1 cellular context compared by ENCODE assay signal in the genomic region with DNA sequence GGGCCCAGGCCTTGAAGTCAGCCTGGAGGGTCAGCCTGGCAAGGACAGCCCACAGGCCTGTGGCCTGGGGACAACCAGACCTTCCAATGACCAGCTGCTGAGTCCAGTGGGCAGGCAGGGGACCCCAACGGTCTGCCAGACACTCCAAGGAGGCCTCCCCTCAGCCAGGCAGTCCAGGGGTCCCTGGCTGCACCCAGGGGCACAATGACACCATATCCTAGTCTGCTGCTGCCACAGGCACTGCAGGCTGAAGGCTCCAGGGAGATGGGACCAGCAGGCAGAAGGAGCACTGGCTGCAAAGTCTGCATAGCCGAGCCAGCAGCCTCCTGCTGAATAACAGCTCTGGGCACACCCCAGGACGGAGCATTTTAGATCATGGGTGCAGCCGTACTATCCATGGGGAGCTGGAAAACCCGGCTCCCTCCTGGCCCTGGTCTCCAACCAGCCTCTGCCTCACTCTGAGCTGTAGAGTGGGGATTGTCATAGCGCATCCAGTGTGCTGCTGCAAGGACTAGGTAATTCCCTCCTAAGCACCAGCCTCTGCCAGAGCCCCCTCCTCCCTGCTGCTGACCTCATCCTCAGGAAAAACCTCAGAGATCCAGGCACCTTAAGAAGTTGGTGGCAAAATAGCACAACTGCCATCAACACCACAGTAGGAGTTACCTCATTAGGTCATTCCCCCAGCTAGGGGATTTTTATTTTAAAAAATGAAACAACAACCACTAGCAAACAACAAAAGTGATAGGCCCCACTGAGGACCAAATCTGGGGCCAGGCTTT.
TF ChIP-seq lines count a peak whose summit lies in the region.

No MANE protein-coding gene starts in this region.

TF ChIP-seq in K562, 482 proteins besides CTCF, POLR2A, EP300 and RAD21 (continues in another document):
- TF ChIP-seq, protein P1, sequence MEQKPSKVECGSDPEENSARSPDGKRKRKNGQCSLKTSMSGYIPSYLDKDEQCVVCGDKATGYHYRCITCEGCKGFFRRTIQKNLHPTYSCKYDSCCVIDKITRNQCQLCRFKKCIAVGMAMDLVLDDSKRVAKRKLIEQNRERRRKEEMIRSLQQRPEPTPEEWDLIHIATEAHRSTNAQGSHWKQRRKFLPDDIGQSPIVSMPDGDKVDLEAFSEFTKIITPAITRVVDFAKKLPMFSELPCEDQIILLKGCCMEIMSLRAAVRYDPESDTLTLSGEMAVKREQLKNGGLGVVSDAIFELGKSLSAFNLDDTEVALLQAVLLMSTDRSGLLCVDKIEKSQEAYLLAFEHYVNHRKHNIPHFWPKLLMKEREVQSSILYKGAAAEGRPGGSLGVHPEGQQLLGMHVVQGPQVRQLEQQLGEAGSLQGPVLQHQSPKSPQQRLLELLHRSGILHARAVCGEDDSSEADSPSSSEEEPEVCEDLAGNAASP (IDR thresholded peaks at IDR 0.05), result no peak
- TF ChIP-seq ETV6 (IDR thresholded peaks at IDR 0.05; ENCODE audit: borderline replicate concordance in 1 of 2, low read depth in 2 of 2, low read length in 1 of 2) (no peak), ETV6 (CRISPR knock-in tag; IDR thresholded peaks at IDR 0.05; ENCODE audit: borderline replicate concordance) (no peak), MCM7 (IDR thresholded peaks at IDR 0.05) (no peak), ZNF146 (CRISPR knock-in tag; IDR thresholded peaks at IDR 0.05; ENCODE audit: unreplicated experiment) (no peak), ZNF239 (CRISPR knock-in tag; IDR thresholded peaks at IDR 0.05) (no peak), ZNF707 (CRISPR knock-in tag; conservative IDR thresholded peaks at IDR 0.05) (no peak), RFX5 (IDR thresholded peaks at IDR 0.05; ENCODE audit: low read depth, low read length) (no peak), MAFF (IDR thresholded peaks at IDR 0.05; ENCODE audit: low read length) (no peak), MEF2D (tag; conservative IDR thresholded peaks at IDR 0.05; ENCODE audit: low read depth) (no peak), ZNF124 (CRISPR knock-in tag; IDR thresholded peaks at IDR 0.05) (no peak), ZNF77 (CRISPR knock-in tag; IDR thresholded peaks at IDR 0.05) (no peak), FOXM1 (IDR thresholded peaks at IDR 0.05; ENCODE audit: low read depth) (no peak), FOXM1 (CRISPR knock-in tag; IDR thresholded peaks at IDR 0.05; ENCODE audit: low read depth) (no peak), NELFE (IDR thresholded peaks at IDR 0.05; ENCODE audit: insufficient read depth, insufficient read length) (no peak), SNIP1 (IDR thresholded peaks at IDR 0.05; ENCODE audit: low read depth) (no peak), GTF2A2 (tag; IDR thresholded peaks at IDR 0.05) (no peak), ZNF274 (IDR thresholded peaks at IDR 0.05; ENCODE audit: borderline replicate concordance, low read depth, low read length) (no peak), TCFL5 (CRISPR knock-in tag; conservative IDR thresholded peaks at IDR 0.05) (no peak), JUND (IDR thresholded peaks at IDR 0.05; ENCODE audit: borderline replicate concordance, low read depth, low read length) (peak; percentile 29; the same call in 1 of the 2 replicates), JUND (tag; IDR thresholded peaks at IDR 0.05; ENCODE audit: borderline replicate concordance, low read depth, low read length) (no peak), ZBTB7A (IDR thresholded peaks at IDR 0.05; ENCODE audit: borderline replicate concordance, control insufficient read depth, low read depth, low read length) (no peak), DDX20 (tag; IDR thresholded peaks at IDR 0.05; ENCODE audit: low read depth) (no peak), SP2 (IDR thresholded peaks at IDR 0.05; ENCODE audit: extremely low read depth, low read depth, low read length, poor library complexity, severe bottlenecking) (no peak), ZNF347 (CRISPR knock-in tag; IDR thresholded peaks at IDR 0.05; ENCODE audit: low read depth) (no peak), CAMTA2 (CRISPR knock-in tag; conservative IDR thresholded peaks at IDR 0.05) (no peak), POLR3A (IDR thresholded peaks at IDR 0.05; ENCODE audit: borderline replicate concordance, extremely low read depth, insufficient read depth, insufficient read length) (no peak)
- TF ChIP-seq, protein P2, sequence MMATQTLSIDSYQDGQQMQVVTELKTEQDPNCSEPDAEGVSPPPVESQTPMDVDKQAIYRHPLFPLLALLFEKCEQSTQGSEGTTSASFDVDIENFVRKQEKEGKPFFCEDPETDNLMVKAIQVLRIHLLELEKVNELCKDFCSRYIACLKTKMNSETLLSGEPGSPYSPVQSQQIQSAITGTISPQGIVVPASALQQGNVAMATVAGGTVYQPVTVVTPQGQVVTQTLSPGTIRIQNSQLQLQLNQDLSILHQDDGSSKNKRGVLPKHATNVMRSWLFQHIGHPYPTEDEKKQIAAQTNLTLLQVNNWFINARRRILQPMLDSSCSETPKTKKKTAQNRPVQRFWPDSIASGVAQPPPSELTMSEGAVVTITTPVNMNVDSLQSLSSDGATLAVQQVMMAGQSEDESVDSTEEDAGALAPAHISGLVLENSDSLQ (IDR thresholded peaks at IDR 0.05), result no peak
- TF ChIP-seq, protein P3, sequence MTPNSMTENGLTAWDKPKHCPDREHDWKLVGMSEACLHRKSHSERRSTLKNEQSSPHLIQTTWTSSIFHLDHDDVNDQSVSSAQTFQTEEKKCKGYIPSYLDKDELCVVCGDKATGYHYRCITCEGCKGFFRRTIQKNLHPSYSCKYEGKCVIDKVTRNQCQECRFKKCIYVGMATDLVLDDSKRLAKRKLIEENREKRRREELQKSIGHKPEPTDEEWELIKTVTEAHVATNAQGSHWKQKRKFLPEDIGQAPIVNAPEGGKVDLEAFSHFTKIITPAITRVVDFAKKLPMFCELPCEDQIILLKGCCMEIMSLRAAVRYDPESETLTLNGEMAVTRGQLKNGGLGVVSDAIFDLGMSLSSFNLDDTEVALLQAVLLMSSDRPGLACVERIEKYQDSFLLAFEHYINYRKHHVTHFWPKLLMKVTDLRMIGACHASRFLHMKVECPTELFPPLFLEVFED (CRISPR knock-in tag; conservative IDR thresholded peaks at IDR 0.05), result no peak
- TF ChIP-seq, protein P4, sequence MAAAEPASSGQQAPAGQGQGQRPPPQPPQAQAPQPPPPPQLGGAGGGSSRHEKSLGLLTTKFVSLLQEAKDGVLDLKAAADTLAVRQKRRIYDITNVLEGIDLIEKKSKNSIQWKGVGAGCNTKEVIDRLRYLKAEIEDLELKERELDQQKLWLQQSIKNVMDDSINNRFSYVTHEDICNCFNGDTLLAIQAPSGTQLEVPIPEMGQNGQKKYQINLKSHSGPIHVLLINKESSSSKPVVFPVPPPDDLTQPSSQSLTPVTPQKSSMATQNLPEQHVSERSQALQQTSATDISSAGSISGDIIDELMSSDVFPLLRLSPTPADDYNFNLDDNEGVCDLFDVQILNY (CRISPR knock-in tag; IDR thresholded peaks at IDR 0.05), result 0 out of 2 replicates have a peak, but pooled peaks have one; percentile 22
- TF ChIP-seq, protein P5, sequence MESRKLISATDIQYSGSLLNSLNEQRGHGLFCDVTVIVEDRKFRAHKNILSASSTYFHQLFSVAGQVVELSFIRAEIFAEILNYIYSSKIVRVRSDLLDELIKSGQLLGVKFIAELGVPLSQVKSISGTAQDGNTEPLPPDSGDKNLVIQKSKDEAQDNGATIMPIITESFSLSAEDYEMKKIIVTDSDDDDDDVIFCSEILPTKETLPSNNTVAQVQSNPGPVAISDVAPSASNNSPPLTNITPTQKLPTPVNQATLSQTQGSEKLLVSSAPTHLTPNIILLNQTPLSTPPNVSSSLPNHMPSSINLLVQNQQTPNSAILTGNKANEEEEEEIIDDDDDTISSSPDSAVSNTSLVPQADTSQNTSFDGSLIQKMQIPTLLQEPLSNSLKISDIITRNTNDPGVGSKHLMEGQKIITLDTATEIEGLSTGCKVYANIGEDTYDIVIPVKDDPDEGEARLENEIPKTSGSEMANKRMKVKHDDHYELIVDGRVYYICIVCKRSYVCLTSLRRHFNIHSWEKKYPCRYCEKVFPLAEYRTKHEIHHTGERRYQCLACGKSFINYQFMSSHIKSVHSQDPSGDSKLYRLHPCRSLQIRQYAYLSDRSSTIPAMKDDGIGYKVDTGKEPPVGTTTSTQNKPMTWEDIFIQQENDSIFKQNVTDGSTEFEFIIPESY (CRISPR knock-in tag; IDR thresholded peaks at IDR 0.05), result no peak
- TF ChIP-seq, protein P6, sequence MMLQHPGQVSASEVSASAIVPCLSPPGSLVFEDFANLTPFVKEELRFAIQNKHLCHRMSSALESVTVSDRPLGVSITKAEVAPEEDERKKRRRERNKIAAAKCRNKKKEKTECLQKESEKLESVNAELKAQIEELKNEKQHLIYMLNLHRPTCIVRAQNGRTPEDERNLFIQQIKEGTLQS (IDR thresholded peaks at IDR 0.05), result peak; percentile 84
- TF ChIP-seq, protein P6 (CRISPR knock-in tag; conservative IDR thresholded peaks at IDR 0.05), result no peak
- TF ChIP-seq, protein P7, sequence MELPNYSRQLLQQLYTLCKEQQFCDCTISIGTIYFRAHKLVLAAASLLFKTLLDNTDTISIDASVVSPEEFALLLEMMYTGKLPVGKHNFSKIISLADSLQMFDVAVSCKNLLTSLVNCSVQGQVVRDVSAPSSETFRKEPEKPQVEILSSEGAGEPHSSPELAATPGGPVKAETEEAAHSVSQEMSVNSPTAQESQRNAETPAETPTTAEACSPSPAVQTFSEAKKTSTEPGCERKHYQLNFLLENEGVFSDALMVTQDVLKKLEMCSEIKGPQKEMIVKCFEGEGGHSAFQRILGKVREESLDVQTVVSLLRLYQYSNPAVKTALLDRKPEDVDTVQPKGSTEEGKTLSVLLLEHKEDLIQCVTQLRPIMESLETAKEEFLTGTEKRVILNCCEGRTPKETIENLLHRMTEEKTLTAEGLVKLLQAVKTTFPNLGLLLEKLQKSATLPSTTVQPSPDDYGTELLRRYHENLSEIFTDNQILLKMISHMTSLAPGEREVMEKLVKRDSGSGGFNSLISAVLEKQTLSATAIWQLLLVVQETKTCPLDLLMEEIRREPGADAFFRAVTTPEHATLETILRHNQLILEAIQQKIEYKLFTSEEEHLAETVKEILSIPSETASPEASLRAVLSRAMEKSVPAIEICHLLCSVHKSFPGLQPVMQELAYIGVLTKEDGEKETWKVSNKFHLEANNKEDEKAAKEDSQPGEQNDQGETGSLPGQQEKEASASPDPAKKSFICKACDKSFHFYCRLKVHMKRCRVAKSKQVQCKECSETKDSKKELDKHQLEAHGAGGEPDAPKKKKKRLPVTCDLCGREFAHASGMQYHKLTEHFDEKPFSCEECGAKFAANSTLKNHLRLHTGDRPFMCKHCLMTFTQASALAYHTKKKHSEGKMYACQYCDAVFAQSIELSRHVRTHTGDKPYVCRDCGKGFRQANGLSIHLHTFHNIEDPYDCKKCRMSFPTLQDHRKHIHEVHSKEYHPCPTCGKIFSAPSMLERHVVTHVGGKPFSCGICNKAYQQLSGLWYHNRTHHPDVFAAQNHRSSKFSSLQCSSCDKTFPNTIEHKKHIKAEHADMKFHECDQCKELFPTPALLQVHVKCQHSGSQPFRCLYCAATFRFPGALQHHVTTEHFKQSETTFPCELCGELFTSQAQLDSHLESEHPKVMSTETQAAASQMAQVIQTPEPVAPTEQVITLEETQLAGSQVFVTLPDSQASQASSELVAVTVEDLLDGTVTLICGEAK (IDR thresholded peaks at IDR 0.05), result no peak
- TF ChIP-seq, protein P7 (CRISPR knock-in tag; IDR thresholded peaks at IDR 0.05), result no peak
- TF ChIP-seq, protein P8, sequence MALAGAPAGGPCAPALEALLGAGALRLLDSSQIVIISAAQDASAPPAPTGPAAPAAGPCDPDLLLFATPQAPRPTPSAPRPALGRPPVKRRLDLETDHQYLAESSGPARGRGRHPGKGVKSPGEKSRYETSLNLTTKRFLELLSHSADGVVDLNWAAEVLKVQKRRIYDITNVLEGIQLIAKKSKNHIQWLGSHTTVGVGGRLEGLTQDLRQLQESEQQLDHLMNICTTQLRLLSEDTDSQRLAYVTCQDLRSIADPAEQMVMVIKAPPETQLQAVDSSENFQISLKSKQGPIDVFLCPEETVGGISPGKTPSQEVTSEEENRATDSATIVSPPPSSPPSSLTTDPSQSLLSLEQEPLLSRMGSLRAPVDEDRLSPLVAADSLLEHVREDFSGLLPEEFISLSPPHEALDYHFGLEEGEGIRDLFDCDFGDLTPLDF (CRISPR knock-in tag; IDR thresholded peaks at IDR 0.05), result no peak
- TF ChIP-seq, protein P9, sequence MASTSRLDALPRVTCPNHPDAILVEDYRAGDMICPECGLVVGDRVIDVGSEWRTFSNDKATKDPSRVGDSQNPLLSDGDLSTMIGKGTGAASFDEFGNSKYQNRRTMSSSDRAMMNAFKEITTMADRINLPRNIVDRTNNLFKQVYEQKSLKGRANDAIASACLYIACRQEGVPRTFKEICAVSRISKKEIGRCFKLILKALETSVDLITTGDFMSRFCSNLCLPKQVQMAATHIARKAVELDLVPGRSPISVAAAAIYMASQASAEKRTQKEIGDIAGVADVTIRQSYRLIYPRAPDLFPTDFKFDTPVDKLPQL (IDR thresholded peaks at IDR 0.05; ENCODE audit: extremely low read depth, insufficient read length), result no peak
